Comparison of ENCODE assay signal across 1 cellular context in genomic region chr16:9134739-9135138, GRCh38.
TF ChIP-seq lines count a peak whose summit lies in the region.

No MANE protein-coding gene starts in this region.

TF ChIP-seq in HepG2, 621 proteins besides CTCF, POLR2A, EP300 and RAD21 (continued from another document and continues in another):
- TF ChIP-seq ZBTB40 (IDR thresholded peaks at IDR 0.05) (no peak), ZBTB40 (CRISPR knock-in tag; IDR thresholded peaks at IDR 0.05) (no peak), ZBTB38 (CRISPR knock-in tag; IDR thresholded peaks at IDR 0.05) (peak; percentile 86; the same call in 1 of the 2 replicates), CEBPG (CRISPR knock-in tag; IDR thresholded peaks at IDR 0.05) (peak; percentile 11; the same call in 1 of the 2 replicates), MBD4 (IDR thresholded peaks at IDR 0.05; ENCODE audit: borderline replicate concordance, low read length) (no peak), HCFC1 (IDR thresholded peaks at IDR 0.05; ENCODE audit: low read depth, low read length) (0 out of 2 replicates have a peak, but pooled peaks have one; percentile 27), USF2 (IDR thresholded peaks at IDR 0.05; ENCODE audit: low read depth, low read length) (peak; percentile 43), USF2 (CRISPR knock-in tag; IDR thresholded peaks at IDR 0.05; ENCODE audit: borderline replicate concordance) (peak; percentile 60; the same call in 1 of the 2 replicates), ZNF274 (CRISPR knock-in tag; IDR thresholded peaks at IDR 0.05) (peak; percentile 46; the same call in 1 of the 2 replicates), RELA (CRISPR knock-in tag; IDR thresholded peaks at IDR 0.05) (0 out of 2 replicates have a peak, but pooled peaks have one; percentile 56), KDM3A (CRISPR knock-in tag; IDR thresholded peaks at IDR 0.05; ENCODE audit: low read depth) (peak; percentile 76), ZNF580 (CRISPR knock-in tag; IDR thresholded peaks at IDR 0.05; ENCODE audit: borderline replicate concordance, low read depth) (0 out of 2 replicates have a peak, but pooled peaks have one; percentile 18), ZBTB25 (CRISPR knock-in tag; IDR thresholded peaks at IDR 0.05) (no peak), ZBTB4 (CRISPR knock-in tag; IDR thresholded peaks at IDR 0.05; ENCODE audit: borderline replicate concordance) (peak; percentile 93; the same call in 1 of the 2 replicates), SALL1 (CRISPR knock-in tag; IDR thresholded peaks at IDR 0.05) (peak; percentile 57; the same call in 1 of the 2 replicates), NCOA2 (CRISPR knock-in tag; IDR thresholded peaks at IDR 0.05) (0 out of 2 replicates have a peak, but pooled peaks have one; percentile 8), CBX2 (IDR thresholded peaks at IDR 0.05; ENCODE audit: low read depth, low read length) (no peak), CBX2 (CRISPR knock-in tag; IDR thresholded peaks at IDR 0.05; ENCODE audit: low read depth) (no peak), ZBTB33 (CRISPR knock-in tag; IDR thresholded peaks at IDR 0.05) (peak; percentile 66; the same call in 1 of the 2 replicates), RXRB (CRISPR knock-in tag; IDR thresholded peaks at IDR 0.05; ENCODE audit: borderline replicate concordance) (peak; percentile 74; the same call in 1 of the 2 replicates), CCAR2 (optimal IDR thresholded peaks at IDR 0.05; ENCODE audit: low read depth, low read length) (no peak), ARID5B (CRISPR knock-in tag; IDR thresholded peaks at IDR 0.05) (peak; percentile 22; the same call in 1 of the 2 replicates), PTBP1 (IDR thresholded peaks at IDR 0.05; ENCODE audit: low read depth, low read length, poor library complexity, severe bottlenecking) (peak; percentile 67), CREB1 (IDR thresholded peaks at IDR 0.05) (no peak), CREB1 (CRISPR knock-in tag; IDR thresholded peaks at IDR 0.05) (no peak), ZNF331 (CRISPR knock-in tag; IDR thresholded peaks at IDR 0.05) (no peak), ZNF468 (CRISPR knock-in tag; IDR thresholded peaks at IDR 0.05) (peak; percentile 33; the same call in 1 of the 2 replicates), GATAD2A (CRISPR knock-in tag; IDR thresholded peaks at IDR 0.05) (peak; percentile 58), CSRNP1 (CRISPR knock-in tag; IDR thresholded peaks at IDR 0.05) (0 out of 2 replicates have a peak, but pooled peaks have one; percentile 63), ESRRA (CRISPR knock-in tag; IDR thresholded peaks at IDR 0.05; ENCODE audit: low read depth) (0 out of 2 replicates have a peak, but pooled peaks have one; percentile 46)
